Comparison of ENCODE assay signal across 23 cellular contexts in the genomic region with DNA sequence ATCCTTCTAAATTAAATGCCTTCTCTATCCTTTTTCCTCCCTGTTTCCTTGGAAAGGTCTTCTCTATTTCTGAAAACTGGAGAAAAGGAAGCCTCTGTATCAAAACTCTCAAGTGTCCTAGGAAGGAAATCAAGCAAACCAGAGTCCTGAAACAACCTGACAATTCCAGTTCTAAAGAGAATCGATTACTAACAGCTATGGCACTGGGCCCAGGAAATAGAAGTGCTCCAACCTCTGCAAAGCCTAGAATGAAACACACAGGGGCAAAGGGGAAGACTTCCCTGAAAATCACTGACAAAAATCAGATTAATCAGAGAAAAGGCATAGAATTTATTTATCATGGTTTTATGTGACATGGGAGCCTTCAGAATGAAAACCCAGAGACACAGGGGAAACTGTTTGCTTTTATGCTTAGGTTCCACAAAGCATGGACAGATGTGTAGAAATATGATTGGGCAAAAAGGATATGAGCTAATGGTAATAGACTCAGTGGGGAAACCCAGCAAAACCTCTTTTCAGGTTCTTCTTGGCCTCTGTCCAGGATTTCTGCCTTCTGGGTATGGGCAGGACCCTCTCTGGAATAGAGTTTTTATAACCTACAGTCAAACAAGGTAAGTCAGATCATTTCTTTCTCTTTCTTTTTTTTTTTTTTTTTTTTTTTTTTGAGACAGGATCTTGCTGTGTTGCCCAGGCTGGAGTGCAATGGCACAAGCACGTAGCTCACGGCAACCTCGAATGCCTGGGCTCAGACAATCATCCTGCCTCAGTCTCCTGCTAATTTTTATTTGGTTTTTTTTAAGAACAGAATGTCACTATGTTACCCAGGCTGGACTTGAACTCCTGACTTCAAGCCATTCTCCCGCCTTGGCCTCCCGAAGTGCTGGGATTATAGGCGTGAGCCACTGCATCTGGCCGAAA.
DNase-seq lines count a peak whose midpoint lies in the region; ATAC-seq and TF ChIP-seq lines count a peak whose summit lies in the region.
"Had no signal": no experiment of that assay in that cellular context is flagged by ENCODE, and none has a peak within 500 bp of the region (broad histone marks: within the 10 kb centered on the region; RNA-seq: fewer than 3 reads in every experiment).

No MANE protein-coding gene starts in this region.

- no peak for TF ChIP-seq EP300 in stomach (IDR thresholded peaks at IDR 0.05)

- H3K27ac ChIP-seq in neutrophil: peak overlapping the region; percentile 63
- peak overlapping the region in 1 of 5 donors; percentile 6 for H3K27ac ChIP-seq in stomach
- H3K27ac ChIP-seq: 22Rv1, lower lobe of right lung, upper lobe of right lung had no signal

- H3K4me1 ChIP-seq in neutrophil (ENCODE audit: control insufficient read depth in 1 of 2, insufficient read depth in 1 of 2, low read depth in 1 of 2, low read length in 1 of 2) (peaks cover 22 to 39% of the 10 kb centered on the region in 2 experiments), stomach (peaks cover 0 to 9% (median 4%) of the 10 kb centered on the region in 4 donors)
- H3K4me1 ChIP-seq: lower lobe of right lung, upper lobe of right lung had no signal

- TF ChIP-seq CTCF in epithelial cell of esophagus (IDR thresholded peaks at IDR 0.05; ENCODE audit: insufficient read depth, low read depth, low read length, missing control alignments) (no peak), neutrophil (IDR thresholded peaks at IDR 0.05) (no peak), stomach (IDR thresholded peaks at IDR 0.05) (no peak)

- H3K9me3 ChIP-seq in neutrophil (no peaks in the 10 kb centered on the region), stomach (no peaks in the 10 kb centered on the region)
- H3K9me3 ChIP-seq: lower lobe of right lung, upper lobe of right lung had no signal

- TF ChIP-seq POLR2A in stomach (IDR thresholded peaks at IDR 0.05): no peak

- intact Hi-C loops in stomach (cut with DNase I; ENCODE audit: low total_unique reads): no loop called here

- ATAC-seq in HG03521 (IDR thresholded peaks at IDR 0.05; ENCODE audit: unreplicated experiment): no peak
- ATAC-seq: effector memory CD8-positive, alpha-beta T cell; lower lobe of right lung; upper lobe of right lung had no signal

- no peak overlapping the region for H3K4me3 ChIP-seq in epithelial cell of esophagus (ENCODE audit: low read length)
- H3K4me3 ChIP-seq in neutrophil (ENCODE audit: low read depth in 1 of 2, low read length in 1 of 2): peak overlapping the region in 1 of 2 experiments; percentile 19
- no peak overlapping the region for H3K4me3 ChIP-seq in stomach
- H3K4me3 ChIP-seq: lower lobe of right lung, upper lobe of right lung had no signal

- WGBS in stomach, 5 donors: 86 to 90% (median 88%) methylated on average over 8 of the region's 8 CpGs

- DNase-seq in DMS153 treated with DMSO at 0.1 percent for 48 hours (lab: John Stamatoyannopoulos, UW; ENCODE audit: unreplicated experiment): peak; percentile 11
- no peak for DNase-seq in DMS153 (lab: John Stamatoyannopoulos, UW)
- peak; percentile 45 for DNase-seq in HT-29 (ENCODE audit: low spot score)
- peak; percentile 80 for DNase-seq in epithelial cell of esophagus (ENCODE audit: low read depth)
- no peak for DNase-seq in NCI-H82 (lab: John Stamatoyannopoulos, UW)
- no peak for DNase-seq in stomach
- DNase-seq: activated CD4-positive, alpha-beta memory T cell treated with anti-CD3 and anti-CD28 coated beads, Interleukin-2, amount 10 ng/mL, durations not matched to agents 7 days and 5 days; activated CD4-positive, CD25-positive, alpha-beta regulatory T cell; activated naive CD4-positive, alpha-beta T cell treated with anti-CD3 and anti-CD28 coated beads, Interleukin-2, amount 10 ng/mL, durations not matched to agents 7 days and 5 days; activated T-cell treated with anti-CD3 and anti-CD28 coated beads, Interleukin-2, amount 50 U/mL, for 1 hour; aorta; effector memory CD8-positive, alpha-beta T cell; immature natural killer cell; lower lobe of right lung; naive B cell; NCI-H1436; NCI-H524 treated with DMSO at 0.1 percent for 48 hours; stimulated activated CD4-positive, alpha-beta T cell treated with anti-CD3 and anti-CD28 coated beads, Interleukin-2, amount 100 ng/mL, for 24 hours; stimulated activated naive CD4-positive, alpha-beta T cell treated with Interleukin-2 at 50 U/mL for 16 hours; upper lobe of right lung had no signal

- H3K27me3 ChIP-seq in neutrophil (no peaks in the 10 kb centered on the region), stomach (no peaks in the 10 kb centered on the region)
- H3K27me3 ChIP-seq: upper lobe of right lung had no signal

- H3K36me3 ChIP-seq in neutrophil (no peaks in the 10 kb centered on the region), stomach (no peaks in the 10 kb centered on the region)
- H3K36me3 ChIP-seq: lower lobe of right lung, upper lobe of right lung had no signal

Comparison
In these comparisons a context has a peak if more than half of its experiments do, and no peak if none do; other contexts are left out.
1. DNase-seq: peak in DMS153 treated with DMSO at 0.1 percent for 48 hours (single experiment), HT-29 (single experiment) and epithelial cell of esophagus (single experiment); none in DMS153 (single experiment), NCI-H82 (single experiment) and stomach (single experiment).